ENCODE assay signal across 10 cellular contexts in the genomic region with DNA sequence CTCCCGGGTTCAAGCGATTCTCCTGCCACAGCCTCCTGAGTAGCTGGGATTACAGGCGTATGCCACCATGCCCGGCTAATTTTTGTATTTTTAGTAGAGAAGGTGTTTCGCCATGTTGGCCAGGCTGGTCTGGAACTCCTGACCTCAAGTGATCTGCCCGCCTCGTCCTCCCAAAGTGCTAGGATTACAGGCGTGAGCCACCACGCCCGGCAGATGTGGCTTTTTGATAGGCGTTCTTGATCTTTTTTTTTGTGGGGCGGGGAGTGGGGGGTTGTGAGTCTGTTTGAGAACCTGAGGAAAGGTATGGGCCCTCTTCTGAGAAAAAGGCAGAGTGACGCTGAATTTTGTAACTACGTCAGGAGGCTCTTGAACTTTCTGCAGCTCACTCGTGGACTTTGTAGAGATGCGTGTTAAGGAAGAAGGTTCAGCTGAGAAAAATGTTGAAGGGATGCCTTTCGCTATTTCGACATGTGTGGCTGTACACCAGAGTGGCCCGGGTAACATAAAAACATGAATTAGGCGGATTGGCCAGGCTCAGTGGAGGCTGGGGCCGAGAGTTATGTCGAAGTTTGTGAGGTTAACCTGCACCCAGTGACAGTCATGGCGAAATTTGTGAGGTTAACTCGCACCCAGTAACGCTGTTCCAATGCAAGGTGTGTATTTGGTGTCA. TPM values are rescaled to one million over a fixed set of nuclear protein-coding genes. Genes with fewer than 3 reads are reported as not detected.
A peak's percentile ranks its signal among the peaks of the same experiment; 100 is the strongest.
DNase-seq lines count a peak whose midpoint lies in the region; ATAC-seq and TF ChIP-seq lines count a peak whose summit lies in the region.
"Not testable (repeated sequence)": the region's sequence is repeated elsewhere in the genome, so short reads cannot be mapped to it uniquely, and the experiment has no call there.
"Had no signal": no experiment of that assay in that cellular context is flagged by ENCODE, and none has a peak within 500 bp of the region (broad histone marks: within the 10 kb centered on the region; RNA-seq: fewer than 3 reads in every experiment).

No MANE protein-coding gene starts in this region.

- RAD21 ChIA-PET in HCT116 (lab: Charles Lee; ENCODE audit: low non-redundant PET in 1 of 2, low total read pairs in 2 of 2, uncharacterized antibody in 2 of 2, unreplicated experiment in 2 of 2), result interaction anchor here in 1 of 2 experiments (0.7 kb wide), 1 partner anchor 24 kb away, joined by 3 read pairs; no protein-coding TSS in a partner anchor

- not testable (repeated sequence) for DNase-seq in HCT116 (ENCODE audit: low read depth, low spot score); PC-3; activated T-cell treated with anti-CD3 and anti-CD28 coated beads, Interleukin-2, amount 50 U/mL, for 72 hours; colonic mucosa; heart right ventricle; natural killer cell; stimulated activated effector memory CD8-positive, alpha-beta T cell treated with anti-CD3 and anti-CD28 coated beads, Interleukin-12 subunit alpha, Interleukin-12 subunit beta, amount 100 ng/mL, for 72 hours (ENCODE audit: low spot score in 2 of 2)

- H3K4me3 Mint-ChIP-seq in activated T-cell treated with anti-CD3 and anti-CD28 coated beads, Interleukin-2, amount 50 U/mL, for 72 hours, result peak overlapping the region; percentile 88 to 98
- H3K4me3 Mint-ChIP-seq in natural killer cell, result peak overlapping the region; percentile 89
- peak overlapping the region; percentile 74 for H3K4me3 Mint-ChIP-seq in stimulated activated effector memory CD8-positive, alpha-beta T cell treated with anti-CD3 and anti-CD28 coated beads, Interleukin-12 subunit alpha, Interleukin-12 subunit beta, amount 100 ng/mL, for 72 hours

- CTCF ChIA-PET in HCT116 (lab: Charles Lee); PC-3 (lab: Charles Lee): not testable (repeated sequence)

- POLR2A ChIA-PET in HCT116 (lab: Charles Lee); PC-3 (lab: Charles Lee; ENCODE audit: unreplicated experiment): not testable (repeated sequence)

- peak overlapping the region; percentile 86 for H3K4me3 ChIP-seq in BLaER1
- H3K4me3 ChIP-seq in HCT116 (replicated peaks in 1 of 2; ENCODE audit: low read depth in 1 of 2, low read length in 2 of 2), result not testable (repeated sequence)
- peak overlapping the region; percentile 71 for H3K4me3 ChIP-seq in PC-3 (ENCODE audit: low read length)
- H3K4me3 ChIP-seq in colonic mucosa, result peak overlapping the region; percentile 37
- peak overlapping the region in 7 of 10 donors; percentile 38 to 75 (median 61) for H3K4me3 ChIP-seq in heart right ventricle

- not testable (repeated sequence) for H2AFZ ChIP-seq in HCT116 (ENCODE audit: low read depth, low read length, poor library complexity, severe bottlenecking); PC-3 (ENCODE audit: low read length)

- not testable (repeated sequence) for H3K36me3 Mint-ChIP-seq in activated T-cell treated with anti-CD3 and anti-CD28 coated beads, Interleukin-2, amount 50 U/mL, for 72 hours (ENCODE audit: insufficient read depth in 2 of 2); natural killer cell
- peaks cover 22% of the 10 kb centered on the region for H3K36me3 Mint-ChIP-seq in stimulated activated effector memory CD8-positive, alpha-beta T cell treated with anti-CD3 and anti-CD28 coated beads, Interleukin-12 subunit alpha, Interleukin-12 subunit beta, amount 100 ng/mL, for 72 hours

- H3K9me3 ChIP-seq in BLaER1; HCT116 (ENCODE audit: control insufficient read depth in 1 of 2, insufficient read depth in 1 of 2, low read depth in 1 of 2, low read length in 2 of 2); PC-3 (ENCODE audit: low read length); colonic mucosa; heart right ventricle: not testable (repeated sequence)

- not testable (repeated sequence) for H3K9me3 Mint-ChIP-seq in activated T-cell treated with anti-CD3 and anti-CD28 coated beads, Interleukin-2, amount 50 U/mL, for 72 hours; natural killer cell; stimulated activated effector memory CD8-positive, alpha-beta T cell treated with anti-CD3 and anti-CD28 coated beads, Interleukin-12 subunit alpha, Interleukin-12 subunit beta, amount 100 ng/mL, for 72 hours

- peaks cover 41% of the 10 kb centered on the region for H3K4me1 ChIP-seq in BLaER1
- H3K4me1 ChIP-seq in HCT116 (ENCODE audit: control insufficient read depth in 1 of 2, insufficient read depth in 2 of 2, low read length in 2 of 2), result peaks cover 10 to 18% of the 10 kb centered on the region in 2 experiments
- not testable (repeated sequence) for H3K4me1 ChIP-seq in PC-3 (ENCODE audit: insufficient read depth, low read length)
- peaks cover 25% of the 10 kb centered on the region for H3K4me1 ChIP-seq in colonic mucosa
- H3K4me1 ChIP-seq in heart right ventricle, result peaks cover 0 to 57% (median 35%) of the 10 kb centered on the region in 9 donors

- H3K27me3 ChIP-seq in BLaER1; HCT116 (ENCODE audit: insufficient read depth, low read length); PC-3 (ENCODE audit: low read length); colonic mucosa; heart right ventricle: not testable (repeated sequence)

- peaks cover 26% of the 10 kb centered on the region for H3K79me2 ChIP-seq in HCT116 (ENCODE audit: insufficient read depth, low read length)
- H3K79me2 ChIP-seq in PC-3 (ENCODE audit: low read length), result peaks cover 43% of the 10 kb centered on the region

- intact Hi-C loops in HCT116 (cut with micrococcal nuclease); PC-3 (cut with micrococcal nuclease); colonic mucosa (cut with DNase I); heart right ventricle (cut with DNase I); natural killer cell (cut with micrococcal nuclease): not testable (repeated sequence)

- H3F3A ChIP-seq in PC-3 (ENCODE audit: low read length, unreplicated experiment), result not testable (repeated sequence)

- peak overlapping the region; percentile 58 for H3K27ac Mint-ChIP-seq in activated T-cell treated with anti-CD3 and anti-CD28 coated beads, Interleukin-2, amount 50 U/mL, for 72 hours
- H3K27ac Mint-ChIP-seq in natural killer cell, result peak overlapping the region; percentile 37 to 48
- H3K27ac Mint-ChIP-seq in stimulated activated effector memory CD8-positive, alpha-beta T cell treated with anti-CD3 and anti-CD28 coated beads, Interleukin-12 subunit alpha, Interleukin-12 subunit beta, amount 100 ng/mL, for 72 hours, result peak overlapping the region; percentile 56

- H3K9ac ChIP-seq in BLaER1 (peak overlapping the region; percentile 85), PC-3 (ENCODE audit: low read length) (peak overlapping the region; percentile 40; the same call in 1 of the 2 replicates)
- H3K9ac ChIP-seq in HCT116 (ENCODE audit: low read length); colonic mucosa (ENCODE audit: low read depth in 2 of 2, low read length in 2 of 2): not testable (repeated sequence)

- 85 to 86% methylated on average over 25 of the region's 25 CpGs for WGBS in heart right ventricle, 2 donors

- peaks cover 46% of the 10 kb centered on the region for H3K4me1 Mint-ChIP-seq in activated T-cell treated with anti-CD3 and anti-CD28 coated beads, Interleukin-2, amount 50 U/mL, for 72 hours (ENCODE audit: low read depth)
- H3K4me1 Mint-ChIP-seq in natural killer cell, result peaks cover 33 to 37% of the 10 kb centered on the region in 2 donors
- peaks cover 32% of the 10 kb centered on the region for H3K4me1 Mint-ChIP-seq in stimulated activated effector memory CD8-positive, alpha-beta T cell treated with anti-CD3 and anti-CD28 coated beads, Interleukin-12 subunit alpha, Interleukin-12 subunit beta, amount 100 ng/mL, for 72 hours

- H3K27ac ChIP-seq in BLaER1; HCT116 (ENCODE audit: low read depth, low read length); PC-3 (ENCODE audit: low read length); colonic mucosa: not testable (repeated sequence)
- H3K27ac ChIP-seq in heart right ventricle, result peak overlapping the region in 2 of 10 donors; percentile 20 to 43

- not testable (repeated sequence) for H3K27me3 Mint-ChIP-seq in activated T-cell treated with anti-CD3 and anti-CD28 coated beads, Interleukin-2, amount 50 U/mL, for 72 hours (ENCODE audit: low read depth); natural killer cell (ENCODE audit: low read depth in 2 of 2)

- not testable (repeated sequence) for TF ChIP-seq RAD21 in HCT116 (IDR thresholded peaks at IDR 0.05; ENCODE audit: low read depth)

- H3K4me2 ChIP-seq in BLaER1 (peak overlapping the region; percentile 87), HCT116 (ENCODE audit: low read length) (peak overlapping the region; percentile 75; the same call in 1 of the 2 replicates), PC-3 (ENCODE audit: low read length) (peak overlapping the region; percentile 83)

- not testable (repeated sequence) for H3K9me2 ChIP-seq in HCT116 (ENCODE audit: insufficient read depth); PC-3 (replicated peaks; ENCODE audit: low read length)

- not testable (repeated sequence) for BruUV-seq in HCT116 (replicated peaks; lab: Mats Ljungman, UMichigan)
- BruUV-seq in PC-3 (replicated peaks; lab: Mats Ljungman, UMichigan), result TSS peak; percentile 36

- not testable (repeated sequence) for TF ChIP-seq POLR2A in HCT116 (IDR thresholded peaks at IDR 0.05; ENCODE audit: borderline replicate concordance, extremely low read depth, insufficient read depth, insufficient read length)

- not testable (repeated sequence) for H3K36me3 ChIP-seq in BLaER1; HCT116 (ENCODE audit: control insufficient read depth in 1 of 2, insufficient read depth in 2 of 2, low read length in 2 of 2); PC-3 (ENCODE audit: low read depth, low read length); colonic mucosa; heart right ventricle

- peaks cover 50% of the 10 kb centered on the region for H4K20me1 ChIP-seq in BLaER1
- not testable (repeated sequence) for H4K20me1 ChIP-seq in HCT116 (ENCODE audit: insufficient read depth); PC-3 (ENCODE audit: low read length)

- not testable (repeated sequence) for ATAC-seq in HCT116; PC-3; activated T-cell treated with anti-CD3 and anti-CD28 coated beads, Interleukin-2, amount 50 U/mL, for 72 hours (replicated peaks in 1 of 2); heart right ventricle; natural killer cell; stimulated activated effector memory CD8-positive, alpha-beta T cell treated with anti-CD3 and anti-CD28 coated beads, Interleukin-12 subunit alpha, Interleukin-12 subunit beta, amount 100 ng/mL, for 72 hours

- TF ChIP-seq CTCF in HCT116 (IDR thresholded peaks at IDR 0.05 in 2 of 3, conservative IDR thresholded peaks at IDR 0.05 in 1 of 3; ENCODE audit: borderline replicate concordance in 1 of 3, insufficient read depth in 1 of 3, low read depth in 2 of 3, low read length in 2 of 3); PC-3 (conservative IDR thresholded peaks at IDR 0.05; ENCODE audit: low read depth, low read length); colonic mucosa (IDR thresholded peaks at IDR 0.05); heart right ventricle (IDR thresholded peaks at IDR 0.05); natural killer cell (IDR thresholded peaks at IDR 0.05): not testable (repeated sequence)

RNA-seq across cellular contexts. Expression of a gene that starts 1.5 kb away (rescaled TPM):
- total RNA-seq in HCT116 (2021; ENCODE audit: unreplicated experiment), result 36.1 TPM
- polyA plus RNA-seq in HCT116 (2012), result 12.3 and 20.8 TPM in 2 replicates
- total RNA-seq in PC-3 (2014; rRNA removed), result 13.7 and 18.9 TPM in 2 replicates
- 10 to 100 TPM; 53.0 to 53.8 TPM for total RNA-seq in activated T-cell treated with anti-CD3 and anti-CD28 coated beads, Interleukin-2, amount 50 U/mL, for 72 hours
- 10 to 100 TPM; 60.4 to 71.5 TPM for total RNA-seq in colonic mucosa
- total RNA-seq in heart right ventricle, result 10 to 100 TPM; 31.3 to 47.7 (median 38.3) TPM
- polyA plus RNA-seq in heart right ventricle, result 10 to 100 TPM; 11.0 to 17.4 TPM
- total RNA-seq in natural killer cell, result 10 to 100 TPM; 63.1 to 80.7 (median 73.5) TPM

RNA-seq across cellular contexts. Expression of a gene that starts 8.1 kb away (rescaled TPM):
- total RNA-seq in HCT116 (2021; ENCODE audit: unreplicated experiment) (0.32 TPM), PC-3 (2014; rRNA removed) (0.46 TPM in 1 of 2 replicates, not detected in the other), colonic mucosa (under 1 TPM; 0.53 to 0.54 TPM), heart right ventricle (not detected), natural killer cell (under 1 TPM; 0.28 to 0.56 (median 0.45) TPM)
- polyA plus RNA-seq in HCT116 (2012), result 2.0 and 3.8 TPM in 2 replicates
- total RNA-seq in activated T-cell treated with anti-CD3 and anti-CD28 coated beads, Interleukin-2, amount 50 U/mL, for 72 hours, result under 1 TPM in 1 of 2 donors, not detected in 1; 0.30 TPM
- polyA plus RNA-seq in heart right ventricle, result under 1 TPM; 0.20 to 0.44 TPM
- total RNA-seq: sigmoid colon, SK-MEL-5 had no signal

RNA-seq across cellular contexts. Expression of a gene that starts 19.1 kb away (rescaled TPM):
- 42.9 TPM for total RNA-seq in HCT116 (2021; ENCODE audit: unreplicated experiment)
- 12.6 and 16.4 TPM in 2 replicates for polyA plus RNA-seq in HCT116 (2012)
- total RNA-seq in PC-3 (2014; rRNA removed), result 50.3 and 62.8 TPM in 2 replicates
- 10 to 100 TPM; 28.2 to 33.8 TPM for total RNA-seq in activated T-cell treated with anti-CD3 and anti-CD28 coated beads, Interleukin-2, amount 50 U/mL, for 72 hours
- total RNA-seq in colonic mucosa, result 10 to 100 TPM; 19.4 to 31.6 TPM
- total RNA-seq in heart right ventricle, result 10 to 100 TPM in 5 of 10 donors, 1 to 10 TPM in 5; 7.1 to 20.1 (median 9.4) TPM
- 10 to 100 TPM; 12.2 to 20.8 TPM for polyA plus RNA-seq in heart right ventricle
- 100 to 1,000 TPM; 129 to 162 (median 144) TPM for total RNA-seq in natural killer cell

RNA-seq across cellular contexts. Expression of a gene that starts 25.6 kb away (rescaled TPM):
- total RNA-seq in HCT116 (2021; ENCODE audit: unreplicated experiment), result 187 TPM
- polyA plus RNA-seq in HCT116 (2012), result 186 and 193 TPM in 2 replicates
- total RNA-seq in PC-3 (2014; rRNA removed), result 67.4 and 80.2 TPM in 2 replicates
- total RNA-seq in activated T-cell treated with anti-CD3 and anti-CD28 coated beads, Interleukin-2, amount 50 U/mL, for 72 hours, result 10 to 100 TPM; 94.2 to 94.8 TPM
- 100 to 1,000 TPM; 240 to 336 TPM for total RNA-seq in colonic mucosa
- total RNA-seq in heart right ventricle, result 100 to 1,000 TPM; 104 to 209 (median 130) TPM
- polyA plus RNA-seq in heart right ventricle, result 100 to 1,000 TPM in 1 of 2 donors, 10 to 100 TPM in 1; 58.5 to 243 TPM
- total RNA-seq in natural killer cell, result 100 to 1,000 TPM; 183 to 242 (median 217) TPM
